Comparison of ENCODE assay signal across 21 cellular contexts in the genomic region with DNA sequence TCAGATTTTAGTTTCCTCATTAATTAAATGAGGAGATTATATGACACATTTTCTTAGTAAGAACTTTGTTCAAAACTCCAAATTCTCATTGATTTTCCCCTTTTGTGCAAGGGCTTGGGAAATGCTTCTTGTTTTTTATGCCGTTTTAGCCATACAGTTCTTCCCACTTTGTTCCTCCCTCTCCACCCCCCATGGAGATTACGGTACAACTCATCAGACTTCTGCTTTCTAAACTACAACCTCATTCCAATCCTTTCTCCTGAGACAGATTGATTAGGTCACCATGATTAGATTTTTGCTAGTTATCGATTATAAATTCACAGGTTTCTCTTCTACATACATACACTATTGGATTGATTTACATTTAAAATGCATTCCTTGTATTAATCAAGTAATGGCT.
"Had no signal": no experiment of that assay in that cellular context is flagged by ENCODE, and none has a peak within 500 bp of the region (broad histone marks: within the 10 kb centered on the region; RNA-seq: fewer than 3 reads in every experiment).

No MANE protein-coding gene starts in this region.

- ATAC-seq: activated T-cell treated with anti-CD3 and anti-CD28 coated beads, Interleukin-2, amount 50 U/mL, for 4 hours; activated T-helper 17 cell treated with anti-CD3 and anti-CD28 coated beads, Interleukin-2, amount 50 U/mL, for 72 hours had no signal

- DNase-seq: activated CD4-positive, alpha-beta memory T cell treated with anti-CD3 and anti-CD28 coated beads for 36 hours; activated CD4-positive, alpha-beta T cell treated with anti-CD3 and anti-CD28 coated beads, Interleukin-2, amount 10 ng/mL, durations not matched to agents 7 days and 5 days; activated CD4-positive, CD25-positive, alpha-beta regulatory T cell; activated CD8-positive, alpha-beta memory T cell treated with anti-CD3 and anti-CD28 coated beads for 24 hours; activated gamma-delta T cell; activated naive CD4-positive, alpha-beta T cell treated with anti-CD3 and anti-CD28 coated beads for 36 hours; activated T-cell treated with anti-CD3 and anti-CD28 coated beads, Interleukin-2, amount 50 U/mL, for 4 hours; brain microvascular endothelial cell; MG63; NCI-H1092 treated with DMSO at 0.1 percent for 48 hours; NCI-H1417 treated with DMSO at 0.1 percent for 48 hours; NCI-H1694; NCI-H2029; NCI-H345; NCI-H510A treated with DMSO at 0.1 percent for 48 hours; NCI-H69; Peyer's patch; Right ventricle myocardium superior; T-helper 1 cell had no signal

- H3K4me3 ChIP-seq: cardiac muscle cell, MG63, Peyer's patch had no signal
